In genomic region chr15:64072812-64073211, GRCh38 we compare ENCODE assay signal across 1 cellular context.
TF ChIP-seq lines count a peak whose summit lies in the region.

No MANE protein-coding gene starts in this region.

TF ChIP-seq in GM12878, 131 proteins besides CTCF, POLR2A, EP300 and RAD21:
- TF ChIP-seq POLR2AphosphoS5 (IDR thresholded peaks at IDR 0.05; ENCODE audit: low read length) (no peak), ZNF622 (IDR thresholded peaks at IDR 0.05) (no peak), WRNIP1 (IDR thresholded peaks at IDR 0.05; ENCODE audit: borderline replicate concordance, low read depth, low read length) (no peak), BHLHE40 (IDR thresholded peaks at IDR 0.05; ENCODE audit: borderline replicate concordance in 1 of 2, low read depth in 2 of 2, low read length in 1 of 2) (no peak), USF2 (IDR thresholded peaks at IDR 0.05; ENCODE audit: borderline replicate concordance, low read depth, low read length) (no peak), POLR2AphosphoS2 (IDR thresholded peaks at IDR 0.05; ENCODE audit: low read depth, low read length) (no peak), BRCA1 (IDR thresholded peaks at IDR 0.05; ENCODE audit: low read depth, low read length) (no peak), MEF2A (IDR thresholded peaks at IDR 0.05; ENCODE audit: insufficient read depth, low read depth, low read length) (no peak), SP1 (IDR thresholded peaks at IDR 0.05; ENCODE audit: low read depth, low read length) (no peak), NFYA (IDR thresholded peaks at IDR 0.05; ENCODE audit: borderline replicate concordance, low read depth, low read length) (no peak), RFX5 (IDR thresholded peaks at IDR 0.05; ENCODE audit: low read depth, low read length) (no peak)
- TF ChIP-seq, protein P1, sequence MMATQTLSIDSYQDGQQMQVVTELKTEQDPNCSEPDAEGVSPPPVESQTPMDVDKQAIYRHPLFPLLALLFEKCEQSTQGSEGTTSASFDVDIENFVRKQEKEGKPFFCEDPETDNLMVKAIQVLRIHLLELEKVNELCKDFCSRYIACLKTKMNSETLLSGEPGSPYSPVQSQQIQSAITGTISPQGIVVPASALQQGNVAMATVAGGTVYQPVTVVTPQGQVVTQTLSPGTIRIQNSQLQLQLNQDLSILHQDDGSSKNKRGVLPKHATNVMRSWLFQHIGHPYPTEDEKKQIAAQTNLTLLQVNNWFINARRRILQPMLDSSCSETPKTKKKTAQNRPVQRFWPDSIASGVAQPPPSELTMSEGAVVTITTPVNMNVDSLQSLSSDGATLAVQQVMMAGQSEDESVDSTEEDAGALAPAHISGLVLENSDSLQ (IDR thresholded peaks at IDR 0.05), result no peak
